In genomic region chr15:76312540-76313174, GRCh38 we compare ENCODE assay signal across 2 cellular contexts.
TF ChIP-seq lines count a peak whose summit lies in the region.

No MANE protein-coding gene starts in this region.

TF ChIP-seq in HEK293, 187 proteins besides CTCF, POLR2A, EP300 and RAD21 (continued from another document):
- TF ChIP-seq ZNF677 (tag by site-specific recombination; IDR thresholded peaks at IDR 0.05) (no peak), ZBTB48 (tag by site-specific recombination; IDR thresholded peaks at IDR 0.05) (no peak), ZSCAN4 (tag by site-specific recombination; IDR thresholded peaks at IDR 0.05) (no peak), SP7 (tag by site-specific recombination; IDR thresholded peaks at IDR 0.05) (no peak), ZNF214 (tag by site-specific recombination; IDR thresholded peaks at IDR 0.05; ENCODE audit: borderline replicate concordance) (no peak), KLF10 (tag by site-specific recombination; IDR thresholded peaks at IDR 0.05) (no peak), ZNF366 (tag by site-specific recombination; conservative IDR thresholded peaks at IDR 0.05) (peak; percentile 62), ZFP69B (tag by site-specific recombination; IDR thresholded peaks at IDR 0.05) (0 out of 2 replicates have a peak, but pooled peaks have one; percentile 9), YY2 (tag by site-specific recombination; IDR thresholded peaks at IDR 0.05) (no peak), KLF8 (tag by site-specific recombination; IDR thresholded peaks at IDR 0.05) (peak; percentile 62; the same call in 1 of the 2 replicates), ZNF544 (tag by site-specific recombination; IDR thresholded peaks at IDR 0.05) (no peak), FEZF1 (tag by site-specific recombination; IDR thresholded peaks at IDR 0.05) (peak; percentile 75; the same call in 1 of the 2 replicates), ZNF10 (tag by site-specific recombination; IDR thresholded peaks at IDR 0.05) (no peak), ZNF239 (tag by site-specific recombination; IDR thresholded peaks at IDR 0.05) (no peak), ZNF629 (tag by site-specific recombination; IDR thresholded peaks at IDR 0.05) (peak; percentile 62; the same call in 1 of the 2 replicates), MEIS1 (CRISPR knock-in tag; IDR thresholded peaks at IDR 0.05; ENCODE audit: borderline replicate concordance) (no peak), ZNF449 (tag by site-specific recombination; IDR thresholded peaks at IDR 0.05) (no peak), SP3 (tag by site-specific recombination; IDR thresholded peaks at IDR 0.05) (0 out of 2 replicates have a peak, but pooled peaks have one; percentile 38), SETDB1 (IDR thresholded peaks at IDR 0.05; ENCODE audit: insufficient read length, low read length) (no peak), ZNF423 (tag by site-specific recombination; IDR thresholded peaks at IDR 0.05) (no peak), MZF1 (tag by site-specific recombination; IDR thresholded peaks at IDR 0.05; ENCODE audit: borderline replicate concordance) (no peak), GFI1B (tag by site-specific recombination; IDR thresholded peaks at IDR 0.05) (no peak), ZNF335 (tag by site-specific recombination; conservative IDR thresholded peaks at IDR 0.05) (peak; percentile 67), ZBTB44 (tag by site-specific recombination; IDR thresholded peaks at IDR 0.05) (no peak), ZNF837 (tag by site-specific recombination; IDR thresholded peaks at IDR 0.05) (no peak), BCL6B (tag by site-specific recombination; IDR thresholded peaks at IDR 0.05) (no peak)

TF ChIP-seq in HepG2, 621 proteins besides CTCF, POLR2A, EP300 and RAD21 (continued from another document and continues in another):
- TF ChIP-seq ZFP82 (CRISPR knock-in tag; IDR thresholded peaks at IDR 0.05; ENCODE audit: borderline replicate concordance) (no peak), ZFP62 (CRISPR knock-in tag; IDR thresholded peaks at IDR 0.05) (no peak), THAP11 (CRISPR knock-in tag; IDR thresholded peaks at IDR 0.05) (no peak), SRSF9 (IDR thresholded peaks at IDR 0.05; ENCODE audit: borderline replicate concordance, insufficient read depth, low read depth, low read length, poor library complexity, severe bottlenecking) (no peak), TP53 (CRISPR knock-in tag; conservative IDR thresholded peaks at IDR 0.05) (no peak), KDM2A (CRISPR knock-in tag; IDR thresholded peaks at IDR 0.05; ENCODE audit: borderline replicate concordance, low read depth) (no peak), ZNF468 (CRISPR knock-in tag; IDR thresholded peaks at IDR 0.05) (no peak), FOXA1 (IDR thresholded peaks at IDR 0.05) (no peak), FOXA1 (CRISPR knock-in tag; IDR thresholded peaks at IDR 0.05) (peak; percentile 76), HDAC2 (CRISPR knock-in tag; IDR thresholded peaks at IDR 0.05) (no peak), NFKBIZ (CRISPR knock-in tag; IDR thresholded peaks at IDR 0.05) (no peak), MAFK (conservative IDR thresholded peaks at IDR 0.05 in 1 of 2, IDR thresholded peaks at IDR 0.05 in 1 of 2; ENCODE audit: low read length in 2 of 2) (0 out of 4 replicates have a peak, but pooled peaks have one; percentile 18 to 26), ZNF605 (CRISPR knock-in tag; IDR thresholded peaks at IDR 0.05) (no peak), MED8 (CRISPR knock-in tag; IDR thresholded peaks at IDR 0.05; ENCODE audit: insufficient replicate concordance) (no peak), ZNF343 (CRISPR knock-in tag; IDR thresholded peaks at IDR 0.05) (no peak), TAF15 (IDR thresholded peaks at IDR 0.05; ENCODE audit: low read depth, low read length, poor library complexity, severe bottlenecking) (no peak), FOSL2 (CRISPR knock-in tag; IDR thresholded peaks at IDR 0.05) (peak; percentile 84), MLX (CRISPR knock-in tag; IDR thresholded peaks at IDR 0.05) (0 out of 2 replicates have a peak, but pooled peaks have one; percentile 16), SAP130 (CRISPR knock-in tag; IDR thresholded peaks at IDR 0.05; ENCODE audit: low read depth) (peak; percentile 75; the same call in 1 of the 2 replicates), ZNF800 (CRISPR knock-in tag; IDR thresholded peaks at IDR 0.05) (no peak), HNF4G (IDR thresholded peaks at IDR 0.05; ENCODE audit: borderline replicate concordance, low read depth, low read length) (no peak), HNF4G (CRISPR knock-in tag; IDR thresholded peaks at IDR 0.05; ENCODE audit: borderline replicate concordance, low read depth) (no peak), MEF2D (CRISPR knock-in tag; IDR thresholded peaks at IDR 0.05) (0 out of 2 replicates have a peak, but pooled peaks have one; percentile 63), TEAD3 (CRISPR knock-in tag; optimal IDR thresholded peaks at IDR 0.05; ENCODE audit: borderline replicate concordance) (peak; percentile 73), KLF16 (CRISPR knock-in tag; IDR thresholded peaks at IDR 0.05) (no peak), ZFX (CRISPR knock-in tag; IDR thresholded peaks at IDR 0.05; ENCODE audit: low read depth) (peak; percentile 49; the same call in 1 of the 2 replicates), AHR (CRISPR knock-in tag; IDR thresholded peaks at IDR 0.05) (no peak), HDAC1 (CRISPR knock-in tag; IDR thresholded peaks at IDR 0.05) (peak; percentile 50; the same call in 1 of the 2 replicates), KDM1A (CRISPR knock-in tag; IDR thresholded peaks at IDR 0.05) (0 out of 2 replicates have a peak, but pooled peaks have one; percentile 21), FOXM1 (CRISPR knock-in tag; IDR thresholded peaks at IDR 0.05) (no peak), ZNF503 (CRISPR knock-in tag; IDR thresholded peaks at IDR 0.05) (no peak), ZNF367 (CRISPR knock-in tag; IDR thresholded peaks at IDR 0.05; ENCODE audit: borderline replicate concordance) (no peak), ZBTB4 (CRISPR knock-in tag; IDR thresholded peaks at IDR 0.05; ENCODE audit: borderline replicate concordance) (no peak), ZNF768 (CRISPR knock-in tag; IDR thresholded peaks at IDR 0.05) (no peak), ZNF570 (CRISPR knock-in tag; IDR thresholded peaks at IDR 0.05; ENCODE audit: borderline replicate concordance) (no peak), ATF4 (CRISPR knock-in tag; IDR thresholded peaks at IDR 0.05) (no peak), AHDC1 (CRISPR knock-in tag; IDR thresholded peaks at IDR 0.05; ENCODE audit: borderline replicate concordance) (0 out of 2 replicates have a peak, but pooled peaks have one; percentile 38), TFAP4 (IDR thresholded peaks at IDR 0.05; ENCODE audit: borderline replicate concordance, low read depth) (no peak), ZFP37 (CRISPR knock-in tag; IDR thresholded peaks at IDR 0.05; ENCODE audit: borderline replicate concordance) (no peak), KLF15 (CRISPR knock-in tag; IDR thresholded peaks at IDR 0.05; ENCODE audit: borderline replicate concordance) (no peak), ZNF205 (CRISPR knock-in tag; IDR thresholded peaks at IDR 0.05) (no peak)
